2 cellular contexts compared by ENCODE assay signal in the genomic region with DNA sequence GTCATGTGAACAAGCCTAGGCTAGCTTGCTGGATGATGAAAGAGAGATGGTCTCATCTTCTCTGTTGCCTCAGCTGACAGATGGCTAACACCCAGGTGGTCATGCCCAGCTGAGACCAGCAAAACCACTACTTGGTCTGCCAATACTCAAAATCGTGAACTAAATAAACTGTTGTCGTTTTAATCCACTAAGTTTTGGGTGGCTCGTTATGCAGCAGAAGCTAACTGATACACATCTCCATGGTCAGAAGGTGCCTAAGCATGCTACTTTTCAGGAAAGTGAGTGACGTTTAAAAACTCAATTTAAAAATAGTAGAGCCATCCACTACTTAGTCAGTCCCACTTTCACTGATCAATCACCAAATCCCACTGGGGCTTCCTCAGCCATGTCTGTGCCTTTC.
TF ChIP-seq lines count a peak whose summit lies in the region.

No MANE protein-coding gene starts in this region.

TF ChIP-seq in H1, 55 proteins besides CTCF, POLR2A, EP300 and RAD21 (continues in another document):
- TF ChIP-seq SAP30 (IDR thresholded peaks at IDR 0.05; ENCODE audit: insufficient read depth, insufficient replicate concordance, low read length), result no peak
- TF ChIP-seq TCF12 (IDR thresholded peaks at IDR 0.05; ENCODE audit: low read depth, low read length), result no peak
- no peak for TF ChIP-seq KDM4A (IDR thresholded peaks at IDR 0.05; ENCODE audit: low read depth, low read length, severe bottlenecking)
- TF ChIP-seq TAF1 (IDR thresholded peaks at IDR 0.05; ENCODE audit: low read depth, low read length), result no peak
- no peak for TF ChIP-seq TBP (IDR thresholded peaks at IDR 0.05; ENCODE audit: low read depth, low read length)
- no peak for TF ChIP-seq USF2 (IDR thresholded peaks at IDR 0.05; ENCODE audit: low read length)
- no peak for TF ChIP-seq CHD7 (IDR thresholded peaks at IDR 0.05; ENCODE audit: insufficient replicate concordance, low read length)
- TF ChIP-seq CEBPB (IDR thresholded peaks at IDR 0.05; ENCODE audit: low read depth, low read length), result no peak
- TF ChIP-seq TEAD4 (IDR thresholded peaks at IDR 0.05; ENCODE audit: low read depth, low read length), result no peak
- no peak for TF ChIP-seq CBX5 (IDR thresholded peaks at IDR 0.05; ENCODE audit: low read depth, low read length)
- no peak for TF ChIP-seq SIN3A (conservative IDR thresholded peaks at IDR 0.05 in 1 of 2, IDR thresholded peaks at IDR 0.05 in 1 of 2; ENCODE audit: low read depth in 1 of 2, low read length in 2 of 2)
- TF ChIP-seq SRF (IDR thresholded peaks at IDR 0.05; ENCODE audit: low read depth, low read length), result no peak
- no peak for TF ChIP-seq FOSL1 (IDR thresholded peaks at IDR 0.05; ENCODE audit: insufficient read depth, low read depth, low read length)
- no peak for TF ChIP-seq HDAC2 (IDR thresholded peaks at IDR 0.05; ENCODE audit: borderline replicate concordance in 1 of 2, low read depth in 2 of 2, low read length in 2 of 2)
- no peak for TF ChIP-seq CTBP2 (IDR thresholded peaks at IDR 0.05; ENCODE audit: borderline replicate concordance, insufficient read depth, insufficient read length, low read length)
- no peak for TF ChIP-seq TAF7 (optimal IDR thresholded peaks at IDR 0.05; ENCODE audit: borderline replicate concordance, low read depth, low read length)

TF ChIP-seq in WTC11, 78 proteins besides CTCF, POLR2A, EP300 and RAD21:
- TF ChIP-seq, protein P1, sequence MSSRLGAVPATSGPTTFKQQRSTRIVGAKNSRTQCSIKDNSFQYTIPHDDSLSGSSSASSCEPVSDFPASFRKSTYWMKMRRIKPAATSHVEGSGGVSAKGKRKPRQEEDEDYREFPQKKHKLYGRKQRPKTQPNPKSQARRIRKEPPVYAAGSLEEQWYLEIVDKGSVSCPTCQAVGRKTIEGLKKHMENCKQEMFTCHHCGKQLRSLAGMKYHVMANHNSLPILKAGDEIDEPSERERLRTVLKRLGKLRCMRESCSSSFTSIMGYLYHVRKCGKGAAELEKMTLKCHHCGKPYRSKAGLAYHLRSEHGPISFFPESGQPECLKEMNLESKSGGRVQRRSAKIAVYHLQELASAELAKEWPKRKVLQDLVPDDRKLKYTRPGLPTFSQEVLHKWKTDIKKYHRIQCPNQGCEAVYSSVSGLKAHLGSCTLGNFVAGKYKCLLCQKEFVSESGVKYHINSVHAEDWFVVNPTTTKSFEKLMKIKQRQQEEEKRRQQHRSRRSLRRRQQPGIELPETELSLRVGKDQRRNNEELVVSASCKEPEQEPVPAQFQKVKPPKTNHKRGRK (CRISPR knock-in tag; IDR thresholded peaks at IDR 0.05; ENCODE audit: borderline replicate concordance), result no peak
- TF ChIP-seq NR2C2 (CRISPR knock-in tag; IDR thresholded peaks at IDR 0.05), result no peak
- no peak for TF ChIP-seq SMAD3 (CRISPR knock-in tag; IDR thresholded peaks at IDR 0.05; ENCODE audit: borderline replicate concordance)
- TF ChIP-seq ZNF396 (CRISPR knock-in tag; IDR thresholded peaks at IDR 0.05; ENCODE audit: borderline replicate concordance), result no peak
- TF ChIP-seq FOXP1 (CRISPR knock-in tag; IDR thresholded peaks at IDR 0.05; ENCODE audit: borderline replicate concordance), result no peak
- TF ChIP-seq RORB (CRISPR knock-in tag; IDR thresholded peaks at IDR 0.05), result no peak
- TF ChIP-seq PREB (CRISPR knock-in tag; IDR thresholded peaks at IDR 0.05; ENCODE audit: borderline replicate concordance), result no peak
- TF ChIP-seq NFE2L1 (CRISPR knock-in tag; IDR thresholded peaks at IDR 0.05), result no peak
- TF ChIP-seq USF2 (CRISPR knock-in tag; IDR thresholded peaks at IDR 0.05), result no peak
- TF ChIP-seq ATF1 (CRISPR knock-in tag; IDR thresholded peaks at IDR 0.05), result no peak
- TF ChIP-seq PRRX2 (CRISPR knock-in tag; IDR thresholded peaks at IDR 0.05), result no peak
- TF ChIP-seq, protein P2, sequence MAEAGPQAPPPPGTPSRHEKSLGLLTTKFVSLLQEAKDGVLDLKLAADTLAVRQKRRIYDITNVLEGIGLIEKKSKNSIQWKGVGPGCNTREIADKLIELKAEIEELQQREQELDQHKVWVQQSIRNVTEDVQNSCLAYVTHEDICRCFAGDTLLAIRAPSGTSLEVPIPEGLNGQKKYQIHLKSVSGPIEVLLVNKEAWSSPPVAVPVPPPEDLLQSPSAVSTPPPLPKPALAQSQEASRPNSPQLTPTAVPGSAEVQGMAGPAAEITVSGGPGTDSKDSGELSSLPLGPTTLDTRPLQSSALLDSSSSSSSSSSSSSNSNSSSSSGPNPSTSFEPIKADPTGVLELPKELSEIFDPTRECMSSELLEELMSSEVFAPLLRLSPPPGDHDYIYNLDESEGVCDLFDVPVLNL (CRISPR knock-in tag; IDR thresholded peaks at IDR 0.05; ENCODE audit: borderline replicate concordance, low read depth), result no peak
- no peak for TF ChIP-seq NR1H2 (CRISPR knock-in tag; IDR thresholded peaks at IDR 0.05)
- TF ChIP-seq ZNF423 (CRISPR knock-in tag; IDR thresholded peaks at IDR 0.05), result no peak
- no peak for TF ChIP-seq ZNF317 (CRISPR knock-in tag; IDR thresholded peaks at IDR 0.05; ENCODE audit: borderline replicate concordance, low read depth)
- TF ChIP-seq, protein P3, sequence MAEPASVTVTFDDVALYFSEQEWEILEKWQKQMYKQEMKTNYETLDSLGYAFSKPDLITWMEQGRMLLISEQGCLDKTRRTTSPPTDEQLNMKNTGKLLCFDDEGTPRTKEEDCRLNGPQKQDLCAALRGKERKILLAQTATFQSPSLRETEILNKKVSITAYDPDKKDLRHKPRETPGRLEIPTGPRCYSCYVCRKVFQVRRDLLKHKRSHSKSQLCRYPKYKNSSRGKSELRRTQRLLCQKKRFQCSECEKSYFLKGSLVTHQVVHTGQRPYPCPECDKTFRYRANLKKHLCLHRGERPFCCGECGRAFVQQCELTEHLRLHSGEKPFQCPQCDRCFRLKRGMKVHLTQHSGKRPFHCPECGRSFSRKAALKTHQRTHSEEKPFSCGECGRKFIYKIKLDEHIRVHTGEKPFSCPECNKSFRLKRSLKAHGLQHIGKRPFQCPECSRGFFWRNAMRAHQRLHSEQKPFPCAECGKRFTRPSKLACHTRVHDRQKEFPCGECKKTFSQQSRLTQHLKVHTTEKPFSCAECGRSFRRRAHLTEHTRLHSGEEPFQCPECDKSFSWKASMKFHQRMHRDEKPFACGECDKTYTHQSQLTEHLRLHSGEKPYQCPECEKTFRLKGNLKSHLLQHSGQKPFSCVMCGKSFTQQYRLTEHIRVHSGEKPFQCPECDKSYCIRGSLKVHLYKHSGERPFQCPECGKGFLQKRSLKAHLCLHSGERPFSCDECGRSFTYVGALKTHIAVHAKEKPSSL (CRISPR knock-in tag; conservative IDR thresholded peaks at IDR 0.05), result no peak
- TF ChIP-seq, protein P4, sequence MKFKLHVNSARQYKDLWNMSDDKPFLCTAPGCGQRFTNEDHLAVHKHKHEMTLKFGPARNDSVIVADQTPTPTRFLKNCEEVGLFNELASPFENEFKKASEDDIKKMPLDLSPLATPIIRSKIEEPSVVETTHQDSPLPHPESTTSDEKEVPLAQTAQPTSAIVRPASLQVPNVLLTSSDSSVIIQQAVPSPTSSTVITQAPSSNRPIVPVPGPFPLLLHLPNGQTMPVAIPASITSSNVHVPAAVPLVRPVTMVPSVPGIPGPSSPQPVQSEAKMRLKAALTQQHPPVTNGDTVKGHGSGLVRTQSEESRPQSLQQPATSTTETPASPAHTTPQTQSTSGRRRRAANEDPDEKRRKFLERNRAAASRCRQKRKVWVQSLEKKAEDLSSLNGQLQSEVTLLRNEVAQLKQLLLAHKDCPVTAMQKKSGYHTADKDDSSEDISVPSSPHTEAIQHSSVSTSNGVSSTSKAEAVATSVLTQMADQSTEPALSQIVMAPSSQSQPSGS (CRISPR knock-in tag; IDR thresholded peaks at IDR 0.05; ENCODE audit: borderline replicate concordance, low read depth), result no peak
- no peak for TF ChIP-seq NFYB (CRISPR knock-in tag; conservative IDR thresholded peaks at IDR 0.05; ENCODE audit: low read depth)
- no peak for TF ChIP-seq STAT6 (CRISPR knock-in tag; conservative IDR thresholded peaks at IDR 0.05; ENCODE audit: low read depth)
- no peak for TF ChIP-seq HMGA2 (CRISPR knock-in tag; IDR thresholded peaks at IDR 0.05)
